Comparison of ENCODE assay signal across 16 cellular contexts in genomic region chr6:128512296-128512695, GRCh38.
"Had no signal": no experiment of that assay in that cellular context is flagged by ENCODE, and none has a peak within 500 bp of the region (broad histone marks: within the 10 kb centered on the region; RNA-seq: fewer than 3 reads in every experiment).

No MANE protein-coding gene starts in this region.

- H3K9me3 Mint-ChIP-seq: activated naive CD4-positive, alpha-beta T cell treated with anti-CD3 and anti-CD28 coated beads for 36 hours; activated naive CD8-positive, alpha-beta T cell treated with anti-CD3 and anti-CD28 coated beads, Interleukin-2, amount 50 U/mL, for 24 hours; activated T-helper 17 cell treated with anti-CD3 and anti-CD28 coated beads, Interleukin-2, amount 50 U/mL, for 72 hours; nephron had no signal

- DNase-seq: activated CD4-positive, alpha-beta T cell treated with anti-CD3 and anti-CD28 coated beads for 1 hour; activated CD4-positive, alpha-beta T cell treated with anti-CD3 and anti-CD28 coated beads, Interleukin-2, amount 50 U/mL, for 4 hours; activated naive CD4-positive, alpha-beta T cell treated with anti-CD3 and anti-CD28 coated beads for 36 hours; activated naive CD8-positive, alpha-beta T cell treated with anti-CD3 and anti-CD28 coated beads, Interleukin-2, amount 50 U/mL, for 24 hours; caudate nucleus; esophagus squamous epithelium; nucleus accumbens; posterior cingulate gyrus; stimulated activated CD4-positive, alpha-beta T cell treated with anti-CD3 and anti-CD28 coated beads, Interleukin-4, amount 100 ng/mL, for 4 hours; stimulated activated naive CD8-positive, alpha-beta T cell treated with anti-CD3 and anti-CD28 coated beads, Interleukin-15, Interleukin-2, amounts not matched to agents 100 U/mL and 50 U/mL, for 24 hours; testis; upper lobe of right lung had no signal

- H3K27ac ChIP-seq: right atrium auricular region, skin epidermis, testis, upper lobe of right lung had no signal

- ATAC-seq: activated naive CD8-positive, alpha-beta T cell treated with anti-CD3 and anti-CD28 coated beads, Interleukin-2, amount 50 U/mL, for 24 hours; activated T-helper 17 cell treated with anti-CD3 and anti-CD28 coated beads, Interleukin-2, amount 50 U/mL, for 72 hours; stimulated activated naive CD8-positive, alpha-beta T cell treated with anti-CD3 and anti-CD28 coated beads, Interleukin-15, Interleukin-2, amounts not matched to agents 100 U/mL and 50 U/mL, for 24 hours had no signal

- H3K27ac Mint-ChIP-seq: activated naive CD4-positive, alpha-beta T cell treated with anti-CD3 and anti-CD28 coated beads for 36 hours; activated naive CD8-positive, alpha-beta T cell treated with anti-CD3 and anti-CD28 coated beads, Interleukin-2, amount 50 U/mL, for 24 hours; activated T-helper 17 cell treated with anti-CD3 and anti-CD28 coated beads, Interleukin-2, amount 50 U/mL, for 72 hours had no signal

- H3K9me3 ChIP-seq: esophagus squamous epithelium, right atrium auricular region, testis, upper lobe of right lung had no signal

- H3K4me1 Mint-ChIP-seq: activated T-helper 17 cell treated with anti-CD3 and anti-CD28 coated beads, Interleukin-2, amount 50 U/mL, for 72 hours had no signal

- H3K36me3 ChIP-seq: esophagus squamous epithelium, right atrium auricular region, upper lobe of right lung had no signal

- H3K4me3 ChIP-seq: esophagus squamous epithelium, right atrium auricular region, skin epidermis, testis, upper lobe of right lung had no signal

- H3K27me3 ChIP-seq: right atrium auricular region, testis, upper lobe of right lung had no signal

- H3K4me1 ChIP-seq: testis had no signal

- H3K4me3 Mint-ChIP-seq: activated naive CD4-positive, alpha-beta T cell treated with anti-CD3 and anti-CD28 coated beads for 36 hours; activated naive CD8-positive, alpha-beta T cell treated with anti-CD3 and anti-CD28 coated beads, Interleukin-2, amount 50 U/mL, for 24 hours; activated T-helper 17 cell treated with anti-CD3 and anti-CD28 coated beads, Interleukin-2, amount 50 U/mL, for 72 hours; nephron had no signal
